In the genomic region with DNA sequence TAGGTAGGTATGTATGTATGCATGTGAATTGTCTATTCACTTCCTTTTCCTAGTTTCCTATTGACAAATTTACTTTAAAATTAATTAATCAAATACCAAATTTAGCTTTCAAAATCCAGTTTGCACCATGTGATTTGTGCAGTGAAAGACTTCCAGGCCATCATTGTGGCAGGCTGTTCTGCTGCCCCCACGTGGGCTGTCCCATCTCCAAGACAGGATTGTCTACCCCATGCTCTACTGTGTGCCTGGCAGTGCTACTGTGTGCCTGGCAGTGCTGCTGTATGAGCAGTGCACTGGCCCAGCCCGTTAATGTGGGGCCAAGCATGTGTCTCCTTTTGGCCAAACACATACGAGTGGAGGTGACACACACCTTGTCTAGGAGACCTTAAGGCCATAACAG, we compare ENCODE assay signal across 2 cellular contexts.
TF ChIP-seq lines count a peak whose summit lies in the region.

No MANE protein-coding gene starts in this region.

TF ChIP-seq in HepG2, 621 proteins besides CTCF, POLR2A, EP300 and RAD21 (continued from another document):
- peak; percentile 69 for TF ChIP-seq MNT (IDR thresholded peaks at IDR 0.05)

TF ChIP-seq in SK-N-SH treated with all-trans-retinoic acid at 6 μM for 48 hours, 23 proteins besides CTCF, POLR2A, EP300 and RAD21 (continued from another document):
- TF ChIP-seq, protein P1, sequence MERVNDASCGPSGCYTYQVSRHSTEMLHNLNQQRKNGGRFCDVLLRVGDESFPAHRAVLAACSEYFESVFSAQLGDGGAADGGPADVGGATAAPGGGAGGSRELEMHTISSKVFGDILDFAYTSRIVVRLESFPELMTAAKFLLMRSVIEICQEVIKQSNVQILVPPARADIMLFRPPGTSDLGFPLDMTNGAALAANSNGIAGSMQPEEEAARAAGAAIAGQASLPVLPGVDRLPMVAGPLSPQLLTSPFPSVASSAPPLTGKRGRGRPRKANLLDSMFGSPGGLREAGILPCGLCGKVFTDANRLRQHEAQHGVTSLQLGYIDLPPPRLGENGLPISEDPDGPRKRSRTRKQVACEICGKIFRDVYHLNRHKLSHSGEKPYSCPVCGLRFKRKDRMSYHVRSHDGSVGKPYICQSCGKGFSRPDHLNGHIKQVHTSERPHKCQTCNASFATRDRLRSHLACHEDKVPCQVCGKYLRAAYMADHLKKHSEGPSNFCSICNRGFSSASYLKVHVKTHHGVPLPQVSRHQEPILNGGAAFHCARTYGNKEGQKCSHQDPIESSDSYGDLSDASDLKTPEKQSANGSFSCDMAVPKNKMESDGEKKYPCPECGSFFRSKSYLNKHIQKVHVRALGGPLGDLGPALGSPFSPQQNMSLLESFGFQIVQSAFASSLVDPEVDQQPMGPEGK (CRISPR knock-in tag; IDR thresholded peaks at IDR 0.05; ENCODE audit: borderline replicate concordance): no peak
- TF ChIP-seq, protein P2, sequence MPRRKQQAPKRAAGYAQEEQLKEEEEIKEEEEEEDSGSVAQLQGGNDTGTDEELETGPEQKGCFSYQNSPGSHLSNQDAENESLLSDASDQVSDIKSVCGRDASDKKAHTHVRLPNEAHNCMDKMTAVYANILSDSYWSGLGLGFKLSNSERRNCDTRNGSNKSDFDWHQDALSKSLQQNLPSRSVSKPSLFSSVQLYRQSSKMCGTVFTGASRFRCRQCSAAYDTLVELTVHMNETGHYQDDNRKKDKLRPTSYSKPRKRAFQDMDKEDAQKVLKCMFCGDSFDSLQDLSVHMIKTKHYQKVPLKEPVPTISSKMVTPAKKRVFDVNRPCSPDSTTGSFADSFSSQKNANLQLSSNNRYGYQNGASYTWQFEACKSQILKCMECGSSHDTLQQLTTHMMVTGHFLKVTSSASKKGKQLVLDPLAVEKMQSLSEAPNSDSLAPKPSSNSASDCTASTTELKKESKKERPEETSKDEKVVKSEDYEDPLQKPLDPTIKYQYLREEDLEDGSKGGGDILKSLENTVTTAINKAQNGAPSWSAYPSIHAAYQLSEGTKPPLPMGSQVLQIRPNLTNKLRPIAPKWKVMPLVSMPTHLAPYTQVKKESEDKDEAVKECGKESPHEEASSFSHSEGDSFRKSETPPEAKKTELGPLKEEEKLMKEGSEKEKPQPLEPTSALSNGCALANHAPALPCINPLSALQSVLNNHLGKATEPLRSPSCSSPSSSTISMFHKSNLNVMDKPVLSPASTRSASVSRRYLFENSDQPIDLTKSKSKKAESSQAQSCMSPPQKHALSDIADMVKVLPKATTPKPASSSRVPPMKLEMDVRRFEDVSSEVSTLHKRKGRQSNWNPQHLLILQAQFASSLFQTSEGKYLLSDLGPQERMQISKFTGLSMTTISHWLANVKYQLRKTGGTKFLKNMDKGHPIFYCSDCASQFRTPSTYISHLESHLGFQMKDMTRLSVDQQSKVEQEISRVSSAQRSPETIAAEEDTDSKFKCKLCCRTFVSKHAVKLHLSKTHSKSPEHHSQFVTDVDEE (CRISPR knock-in tag; IDR thresholded peaks at IDR 0.05): no peak
- TF ChIP-seq ESRRG (CRISPR knock-in tag; IDR thresholded peaks at IDR 0.05) (no peak), ARNTL (CRISPR knock-in tag; IDR thresholded peaks at IDR 0.05; ENCODE audit: borderline replicate concordance, low read depth) (no peak), GLIS3 (CRISPR knock-in tag; IDR thresholded peaks at IDR 0.05) (no peak), OSR1 (CRISPR knock-in tag; IDR thresholded peaks at IDR 0.05) (no peak)
- TF ChIP-seq, protein P3, sequence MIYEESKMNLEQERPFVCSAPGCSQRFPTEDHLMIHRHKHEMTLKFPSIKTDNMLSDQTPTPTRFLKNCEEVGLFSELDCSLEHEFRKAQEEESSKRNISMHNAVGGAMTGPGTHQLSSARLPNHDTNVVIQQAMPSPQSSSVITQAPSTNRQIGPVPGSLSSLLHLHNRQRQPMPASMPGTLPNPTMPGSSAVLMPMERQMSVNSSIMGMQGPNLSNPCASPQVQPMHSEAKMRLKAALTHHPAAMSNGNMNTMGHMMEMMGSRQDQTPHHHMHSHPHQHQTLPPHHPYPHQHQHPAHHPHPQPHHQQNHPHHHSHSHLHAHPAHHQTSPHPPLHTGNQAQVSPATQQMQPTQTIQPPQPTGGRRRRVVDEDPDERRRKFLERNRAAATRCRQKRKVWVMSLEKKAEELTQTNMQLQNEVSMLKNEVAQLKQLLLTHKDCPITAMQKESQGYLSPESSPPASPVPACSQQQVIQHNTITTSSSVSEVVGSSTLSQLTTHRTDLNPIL (CRISPR knock-in tag; IDR thresholded peaks at IDR 0.05; ENCODE audit: low read depth): no peak
